In genomic region chr3:41267975-41268640, GRCh38 we compare ENCODE assay signal across 9 cellular contexts.
DNase-seq lines count a peak whose midpoint lies in the region; ATAC-seq and TF ChIP-seq lines count a peak whose summit lies in the region.
"Had no signal": no experiment of that assay in that cellular context is flagged by ENCODE, and none has a peak within 500 bp of the region (broad histone marks: within the 10 kb centered on the region; RNA-seq: fewer than 3 reads in every experiment).

No MANE protein-coding gene starts in this region.

- TF ChIP-seq CTCF in AG04449 (IDR thresholded peaks at IDR 0.05; ENCODE audit: insufficient read depth, low read length, missing control alignments) (no peak), HFF-Myc (IDR thresholded peaks at IDR 0.05; ENCODE audit: low read depth, low read length, missing control alignments) (no peak), fibroblast of villous mesenchyme (IDR thresholded peaks at IDR 0.05; ENCODE audit: insufficient read depth, low read depth, low read length) (no peak)

- H3K4me3 ChIP-seq in AG04449 (ENCODE audit: low read depth, low read length) = no peak overlapping the region
- no peak overlapping the region for H3K4me3 ChIP-seq in HFF-Myc (replicated peaks; ENCODE audit: low read depth, low read length)
- no peak overlapping the region for H3K4me3 ChIP-seq in fibroblast of villous mesenchyme (ENCODE audit: low read depth, low read length)
- H3K4me3 ChIP-seq: cardiac muscle cell had no signal

- in situ Hi-C loops in SK-MEL-5 (cut with HindIII; ENCODE audit: low pct_unique_long_range_greater_than_20kb, low sequenced_read_pairs) = no loop called here

- ATAC-seq in HG03565 (IDR thresholded peaks at IDR 0.05; ENCODE audit: unreplicated experiment) (no peak), GM21360 (IDR thresholded peaks at IDR 0.05; ENCODE audit: unreplicated experiment) (no peak)

- peak; percentile 88 for DNase-seq in AG04449 (ENCODE audit: low read depth, low spot score)
- peak; percentile 82 for DNase-seq in HFF-Myc (ENCODE audit: extremely low read depth, low read depth)
- DNase-seq in SK-MEL-5 (ENCODE audit: low read depth, low spot score) = peak; percentile 64
- DNase-seq in fibroblast of villous mesenchyme (ENCODE audit: low read depth) = peak; percentile 85
- DNase-seq in GM19240 (ENCODE audit: insufficient read length, low spot score) = no peak
- no peak for DNase-seq in activated T-cell treated with anti-CD3 and anti-CD28 coated beads, Interleukin-2, amount 50 U/mL, for 48 hours

- CTCF ChIA-PET in AG04449 (lab: Yijun Ruan, JAX) = no interaction called here

- POLR2A ChIA-PET in AG04449 (lab: Yijun Ruan, JAX) = interaction anchor here (1.0 kb wide), 1 partner anchor 69 kb away, joined by 4 read pairs; the partner anchor contains the start of gene CTNNB1

Comparison
In these comparisons a context has a peak if more than half of its experiments do, and no peak if none do; other contexts are left out.
1. DNase-seq: peak in AG04449 (single experiment), HFF-Myc (single experiment), SK-MEL-5 (single experiment) and fibroblast of villous mesenchyme (single experiment); none in GM19240 (single experiment) and activated T-cell treated with anti-CD3 and anti-CD28 coated beads, Interleukin-2, amount 50 U/mL, for 48 hours (0 of 2).